29 cellular contexts compared by ENCODE assay signal in genomic region chr7:91533996-91534395, GRCh38.
"Had no signal": no experiment of that assay in that cellular context is flagged by ENCODE, and none has a peak within 500 bp of the region (broad histone marks: within the 10 kb centered on the region; RNA-seq: fewer than 3 reads in every experiment).

No MANE protein-coding gene starts in this region.

- DNase-seq: hypothalamus; immature natural killer cell; kidney; left colon; left lung; lower lobe of right lung; mammary epithelial cell; mesenchymal stem cell; naive thymus-derived CD8-positive, alpha-beta T cell; nucleus accumbens; pancreas; posterior cingulate gyrus; right lobe of liver; stimulated activated CD4-positive, alpha-beta T cell treated with anti-CD3 and anti-CD28 coated beads, Interleukin-12 subunit alpha, Interleukin-12 subunit beta, amount 100 ng/mL, for 4 hours; stimulated activated CD4-positive, alpha-beta T cell treated with anti-CD3 and anti-CD28 coated beads, Interleukin-15, amount 100 ng/mL, for 24 hours; stimulated activated CD4-positive, alpha-beta T cell treated with anti-CD3 and anti-CD28 coated beads, Interleukin-2, amount 100 ng/mL, for 24 hours; stimulated activated CD4-positive, alpha-beta T cell treated with anti-CD3 and anti-CD28 coated beads, Interleukin-4, amount 100 ng/mL, for 1 hour; stimulated activated naive B cell treated with anti-CD40 and anti-IgM and Interleukin-4, amounts not matched to agents 10 μg/mL and 1 μg/mL and 100 μg/mL, for 72 hours; stimulated activated naive CD8-positive, alpha-beta T cell treated with anti-CD3 and anti-CD28 coated beads, Interleukin-15, Interleukin-2, amounts not matched to agents 100 U/mL and 50 U/mL, for 24 hours; stomach; tibial artery; trophoblast cell; upper lobe of right lung had no signal

- H3K4me1 ChIP-seq: left lung, lower lobe of right lung, pancreas, right atrium auricular region, right lobe of liver, stomach, tibial artery, upper lobe of right lung had no signal

- H3K27me3 Mint-ChIP-seq: stimulated activated naive B cell treated with anti-CD40 and anti-IgM and Interleukin-4, amounts not matched to agents 10 μg/mL and 1 μg/mL and 100 μg/mL, for 72 hours had no signal

- H3K27ac Mint-ChIP-seq: immature natural killer cell; naive thymus-derived CD8-positive, alpha-beta T cell; nephron; stimulated activated naive B cell treated with anti-CD40 and anti-IgM and Interleukin-4, amounts not matched to agents 10 μg/mL and 1 μg/mL and 100 μg/mL, for 72 hours had no signal

- H3K4me3 Mint-ChIP-seq: immature natural killer cell; naive thymus-derived CD8-positive, alpha-beta T cell; nephron; neural crest cell; stimulated activated naive B cell treated with anti-CD40 and anti-IgM and Interleukin-4, amounts not matched to agents 10 μg/mL and 1 μg/mL and 100 μg/mL, for 72 hours had no signal

- H3K27ac ChIP-seq: left lung, lower lobe of right lung, pancreas, prostate gland, right atrium auricular region, right lobe of liver, skin epidermis, stomach, thoracic aorta, tibial artery, upper lobe of right lung had no signal

- H3K27me3 ChIP-seq: left lung, pancreas, right atrium auricular region, right lobe of liver, stomach, tibial artery, upper lobe of right lung had no signal

- H3K4me3 ChIP-seq: left lung, lower lobe of right lung, pancreas, prostate gland, right atrium auricular region, right lobe of liver, skin epidermis, stomach, thoracic aorta, tibial artery, upper lobe of right lung had no signal

- H3K36me3 Mint-ChIP-seq: stimulated activated naive B cell treated with anti-CD40 and anti-IgM and Interleukin-4, amounts not matched to agents 10 μg/mL and 1 μg/mL and 100 μg/mL, for 72 hours had no signal

- H3K4me1 Mint-ChIP-seq: immature natural killer cell; naive thymus-derived CD8-positive, alpha-beta T cell; neural crest cell; stimulated activated naive B cell treated with anti-CD40 and anti-IgM and Interleukin-4, amounts not matched to agents 10 μg/mL and 1 μg/mL and 100 μg/mL, for 72 hours had no signal

- H3K36me3 ChIP-seq: left lung, lower lobe of right lung, pancreas, prostate gland, right atrium auricular region, right lobe of liver, stomach, thoracic aorta, tibial artery, upper lobe of right lung had no signal

- ATAC-seq: left colon; left lung; lower lobe of right lung; naive thymus-derived CD8-positive, alpha-beta T cell; pancreas; right lobe of liver; stimulated activated naive B cell treated with anti-CD40 and anti-IgM and Interleukin-4, amounts not matched to agents 10 μg/mL and 1 μg/mL and 100 μg/mL, for 72 hours; stimulated activated naive CD8-positive, alpha-beta T cell treated with anti-CD3 and anti-CD28 coated beads, Interleukin-15, Interleukin-2, amounts not matched to agents 100 U/mL and 50 U/mL, for 24 hours; upper lobe of right lung had no signal

- H3K9me3 ChIP-seq: pancreas, prostate gland, right lobe of liver, thoracic aorta had no signal
